8 cellular contexts compared by ENCODE assay signal in genomic region chr13:45615501-45616101, GRCh38. TPM values are rescaled to one million over a fixed set of nuclear protein-coding genes. Genes with fewer than 3 reads are reported as not detected.
DNase-seq lines count a peak whose midpoint lies in the region; ATAC-seq and TF ChIP-seq lines count a peak whose summit lies in the region.

Gene ERICH6B, minus strand, starts transcription at chr13:45615739. Its CDS starts 18,734 bp downstream, at chr13:45597005.

- CTCF ChIA-PET in WTC11 (lab: Charles Lee): interaction anchor here (0.7 to 1.8 kb wide), 3 partner anchors 68 to 113 kb away, joined by 3 to 9 read pairs (median 3); no protein-coding TSS in a partner anchor

- no peak within 1 kb of the TSS for H3K27ac Mint-ChIP-seq in WTC11
- H3K27ac Mint-ChIP-seq in stimulated activated effector memory CD8-positive, alpha-beta T cell treated with anti-CD3 and anti-CD28 coated beads, Interleukin-12 subunit alpha, Interleukin-12 subunit beta, amount 100 ng/mL, for 72 hours: no peak within 1 kb of the TSS
- no peak within 1 kb of the TSS for H3K27ac Mint-ChIP-seq in activated T-cell treated with anti-CD3 and anti-CD28 coated beads, Interleukin-2, amount 50 U/mL, for 24 hours

- no peak for TF ChIP-seq CTCF in WTC11 (IDR thresholded peaks at IDR 0.05)

- POLR2A ChIA-PET in WTC11 (lab: Charles Lee): no interaction called here

- H3K4me1 Mint-ChIP-seq in WTC11: peaks cover 14% of the 10 kb centered on the region
- H3K4me1 Mint-ChIP-seq in stimulated activated effector memory CD8-positive, alpha-beta T cell treated with anti-CD3 and anti-CD28 coated beads, Interleukin-12 subunit alpha, Interleukin-12 subunit beta, amount 100 ng/mL, for 72 hours: no peaks in the 10 kb centered on the region
- H3K4me1 Mint-ChIP-seq in activated T-cell treated with anti-CD3 and anti-CD28 coated beads, Interleukin-2, amount 50 U/mL, for 24 hours (ENCODE audit: low read depth): peaks cover 4% of the 10 kb centered on the region

- ATAC-seq in WTC11 (peak; percentile 99), HG02938 (IDR thresholded peaks at IDR 0.05; ENCODE audit: unreplicated experiment) (no peak)
- peak; percentile 24 for ATAC-seq in stimulated activated effector memory CD8-positive, alpha-beta T cell treated with anti-CD3 and anti-CD28 coated beads, Interleukin-12 subunit alpha, Interleukin-12 subunit beta, amount 100 ng/mL, for 72 hours

- peaks cover 5% of the 10 kb centered on the region; the same call in 1 of the 2 replicates for H3K9me3 Mint-ChIP-seq in WTC11
- H3K9me3 Mint-ChIP-seq in stimulated activated effector memory CD8-positive, alpha-beta T cell treated with anti-CD3 and anti-CD28 coated beads, Interleukin-12 subunit alpha, Interleukin-12 subunit beta, amount 100 ng/mL, for 72 hours: no peaks in the 10 kb centered on the region
- peaks cover 3% of the 10 kb centered on the region for H3K9me3 Mint-ChIP-seq in activated T-cell treated with anti-CD3 and anti-CD28 coated beads, Interleukin-2, amount 50 U/mL, for 24 hours

- peaks cover 54% of the 10 kb centered on the region for H3K27me3 Mint-ChIP-seq in WTC11 (ENCODE audit: low read depth)
- H3K27me3 Mint-ChIP-seq in activated T-cell treated with anti-CD3 and anti-CD28 coated beads, Interleukin-2, amount 50 U/mL, for 24 hours: peaks cover 68% of the 10 kb centered on the region

- H3K4me3 Mint-ChIP-seq in WTC11: peak within 1 kb of the TSS; percentile 65
- H3K4me3 Mint-ChIP-seq in stimulated activated effector memory CD8-positive, alpha-beta T cell treated with anti-CD3 and anti-CD28 coated beads, Interleukin-12 subunit alpha, Interleukin-12 subunit beta, amount 100 ng/mL, for 72 hours: no peak within 1 kb of the TSS
- H3K4me3 Mint-ChIP-seq in activated T-cell treated with anti-CD3 and anti-CD28 coated beads, Interleukin-2, amount 50 U/mL, for 24 hours: no peak within 1 kb of the TSS

- no peaks in the 10 kb centered on the region for H3K36me3 Mint-ChIP-seq in WTC11
- H3K36me3 Mint-ChIP-seq in stimulated activated effector memory CD8-positive, alpha-beta T cell treated with anti-CD3 and anti-CD28 coated beads, Interleukin-12 subunit alpha, Interleukin-12 subunit beta, amount 100 ng/mL, for 72 hours: no peaks in the 10 kb centered on the region
- no peaks in the 10 kb centered on the region for H3K36me3 Mint-ChIP-seq in activated T-cell treated with anti-CD3 and anti-CD28 coated beads, Interleukin-2, amount 50 U/mL, for 24 hours (ENCODE audit: low read depth)

- peak; percentile 9 for DNase-seq in NCI-H2107 treated with DMSO at 0.1 percent for 48 hours (lab: John Stamatoyannopoulos, UW; ENCODE audit: unreplicated experiment)
- no peak for DNase-seq in NCI-H2107 (lab: John Stamatoyannopoulos, UW)
- peak; percentile 76 for DNase-seq in WTC11 (ENCODE audit: low spot score)
- peak; percentile 64 for DNase-seq in iPS DF 19.7 (ENCODE audit: low read depth, low spot score)
- DNase-seq in stimulated activated effector memory CD8-positive, alpha-beta T cell treated with anti-CD3 and anti-CD28 coated beads, Interleukin-12 subunit alpha, Interleukin-12 subunit beta, amount 100 ng/mL, for 72 hours (ENCODE audit: low spot score in 2 of 2): no peak
- no peak for DNase-seq in SIG-M5 treated with dmso at 0.1 percent for 504 hours (lab: John Stamatoyannopoulos, UW; ENCODE audit: unreplicated experiment)
- no peak for DNase-seq in activated T-cell treated with anti-CD3 and anti-CD28 coated beads, Interleukin-2, amount 50 U/mL, for 24 hours

TF ChIP-seq in WTC11, 78 proteins besides CTCF, POLR2A, EP300 and RAD21 (continues in another document):
- TF ChIP-seq MXD4 (CRISPR knock-in tag; IDR thresholded peaks at IDR 0.05; ENCODE audit: borderline replicate concordance): no peak
- no peak for TF ChIP-seq HMGXB4 (CRISPR knock-in tag; IDR thresholded peaks at IDR 0.05)
- TF ChIP-seq PREB (CRISPR knock-in tag; IDR thresholded peaks at IDR 0.05; ENCODE audit: borderline replicate concordance): no peak
- no peak for TF ChIP-seq CREB1 (CRISPR knock-in tag; IDR thresholded peaks at IDR 0.05)
- no peak for TF ChIP-seq PRRX2 (CRISPR knock-in tag; IDR thresholded peaks at IDR 0.05)
- no peak for TF ChIP-seq SOX15 (CRISPR knock-in tag; IDR thresholded peaks at IDR 0.05)
- TF ChIP-seq ERG (CRISPR knock-in tag; IDR thresholded peaks at IDR 0.05): no peak
- TF ChIP-seq ZNF232 (CRISPR knock-in tag; IDR thresholded peaks at IDR 0.05): no peak
- no peak for TF ChIP-seq ATF3 (CRISPR knock-in tag; conservative IDR thresholded peaks at IDR 0.05)
- no peak for TF ChIP-seq ZNF138 (CRISPR knock-in tag; conservative IDR thresholded peaks at IDR 0.05)
- TF ChIP-seq FOXP1 (CRISPR knock-in tag; IDR thresholded peaks at IDR 0.05; ENCODE audit: borderline replicate concordance): peak; percentile 44; the same call in 1 of the 2 replicates
- TF ChIP-seq USF2 (CRISPR knock-in tag; IDR thresholded peaks at IDR 0.05): no peak
- TF ChIP-seq STAT6 (CRISPR knock-in tag; conservative IDR thresholded peaks at IDR 0.05; ENCODE audit: low read depth): 0 out of 2 replicates have a peak, but pooled peaks have one; percentile 28
- no peak for TF ChIP-seq IRF1 (CRISPR knock-in tag; IDR thresholded peaks at IDR 0.05)
- no peak for TF ChIP-seq NR2C2 (CRISPR knock-in tag; IDR thresholded peaks at IDR 0.05)
- TF ChIP-seq ATF1 (CRISPR knock-in tag; IDR thresholded peaks at IDR 0.05): no peak

RNA-seq across cellular contexts. Expression of gene ERICH6B, which starts in this region (rescaled TPM):
- 0.16 TPM in 1 of 3 replicates, not detected in the others for total RNA-seq in WTC11 (2021)

Comparison
In these comparisons a context has a peak if more than half of its experiments do, and no peak if none do; other contexts are left out.
1. DNase-seq: peak in NCI-H2107 treated with DMSO at 0.1 percent for 48 hours (single experiment) and iPS DF 19.7 (single experiment); none in NCI-H2107 (single experiment), stimulated activated effector memory CD8-positive, alpha-beta T cell treated with anti-CD3 and anti-CD28 coated beads, Interleukin-12 subunit alpha, Interleukin-12 subunit beta, amount 100 ng/mL, for 72 hours (0 of 2), SIG-M5 treated with dmso at 0.1 percent for 504 hours (single experiment) and activated T-cell treated with anti-CD3 and anti-CD28 coated beads, Interleukin-2, amount 50 U/mL, for 24 hours (single experiment).
2. Peak in DNase-seq and ATAC-seq in WTC11; RNA of the gene not detected or under 1 TPM.